15 cellular contexts compared by ENCODE assay signal in the genomic region with DNA sequence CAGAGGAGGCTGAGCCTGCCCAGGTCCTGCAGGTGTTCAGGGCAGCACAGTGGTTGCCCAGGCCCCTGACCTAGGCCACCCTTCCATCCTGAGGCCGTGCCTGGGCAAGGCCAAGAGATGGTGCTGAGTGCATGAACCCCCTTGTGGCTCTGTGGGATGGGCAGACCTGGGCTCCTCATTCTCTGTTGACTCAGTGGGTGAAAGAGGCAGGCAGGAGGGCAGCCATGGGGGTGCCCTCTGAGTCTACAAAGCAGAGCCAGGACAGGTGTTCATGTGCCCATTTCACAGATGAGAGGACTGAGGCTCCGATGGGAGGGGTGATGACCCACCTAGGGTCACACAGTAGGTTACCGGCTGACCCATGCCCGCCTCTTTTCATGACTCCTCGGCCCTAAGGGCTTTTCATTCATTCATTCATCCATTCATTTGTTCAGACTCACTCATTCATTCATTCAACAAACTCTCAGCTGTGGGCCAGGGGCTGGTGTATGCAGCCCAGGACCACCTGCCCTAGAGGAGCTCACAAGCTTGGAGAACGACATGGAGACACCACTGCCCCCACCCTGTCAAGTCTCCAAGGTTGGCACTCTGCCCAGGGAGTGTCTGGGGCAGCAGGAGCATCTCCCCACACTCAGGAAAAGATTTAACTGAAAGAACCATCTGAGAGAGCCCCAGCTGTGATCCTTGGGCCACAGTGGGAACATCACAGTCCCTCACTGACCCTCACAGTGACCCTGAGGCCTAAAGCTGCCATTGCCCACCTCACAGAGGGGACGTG. TPM values are rescaled to one million over a fixed set of nuclear protein-coding genes. Genes with fewer than 3 reads are reported as not detected.
A peak's percentile ranks its signal among the peaks of the same experiment; 100 is the strongest.
DNase-seq lines count a peak whose midpoint lies in the region; ATAC-seq, FAIRE-seq and TF ChIP-seq lines count a peak whose summit lies in the region.
"Had no signal": no experiment of that assay in that cellular context is flagged by ENCODE, and none has a peak within 500 bp of the region (broad histone marks: within the 10 kb centered on the region; RNA-seq: fewer than 3 reads in every experiment).

No MANE protein-coding gene starts in this region.

- peak; percentile 69 for FAIRE-seq in urothelium cell line (lab: Jason Lieb, UNC)
- FAIRE-seq: islet of Langerhans had no signal

- H3K79me2 ChIP-seq in OCI-LY3 (ENCODE audit: low read length): peaks cover 92% of the 10 kb centered on the region

- no peaks in the 10 kb centered on the region for H4K20me1 ChIP-seq in OCI-LY3 (ENCODE audit: insufficient read depth, low read length)

- no peak overlapping the region for H3K4me3 Mint-ChIP-seq in dendritic cell treated with granulocyte-macrophage colony-stimulating factor and Interleukin-4, amounts not matched to agents 40 ng/mL and 50 ng/mL, for 4 days
- H3K4me3 Mint-ChIP-seq: type B pancreatic cell had no signal

- no peaks in the 10 kb centered on the region for H3K9me3 ChIP-seq in OCI-LY3 (ENCODE audit: insufficient read depth, low read length)
- H3K9me3 ChIP-seq: prostate gland had no signal

- intact Hi-C loops in left ventricle myocardium superior (cut with micrococcal nuclease): no loop called here
- intact Hi-C loops in Right ventricle myocardium inferior (cut with DNase I): no loop called here
- intact Hi-C loops in dendritic cell treated with granulocyte-macrophage colony-stimulating factor and Interleukin-4, amounts not matched to agents 40 ng/mL and 50 ng/mL, for 4 days (cut with micrococcal nuclease): loop anchor here (1.0 kb wide), 1 partner anchor 19 kb away; no protein-coding TSS in a partner anchor

- peak overlapping the region; percentile 94 for H3K9ac ChIP-seq in OCI-LY3 (ENCODE audit: low read length)

- peak; percentile 16 for DNase-seq in left ventricle myocardium superior
- DNase-seq in Right ventricle myocardium inferior (ENCODE audit: missing footprints): no peak
- peak; percentile 47 for DNase-seq in urothelium cell line (ENCODE audit: low spot score)
- DNase-seq in UCSD-AML1 (lab: John Stamatoyannopoulos, UW; ENCODE audit: unreplicated experiment): no peak
- DNase-seq in EL: no peak
- DNase-seq: AML-193, glutamatergic neuron, NCI-H146, NCI-H510A treated with DMSO at 0.1 percent for 48 hours had no signal

- H3K27me3 Mint-ChIP-seq in dendritic cell treated with granulocyte-macrophage colony-stimulating factor and Interleukin-4, amounts not matched to agents 40 ng/mL and 50 ng/mL, for 4 days: peaks cover 8% of the 10 kb centered on the region

- H3K27ac Mint-ChIP-seq in dendritic cell treated with granulocyte-macrophage colony-stimulating factor and Interleukin-4, amounts not matched to agents 40 ng/mL and 50 ng/mL, for 4 days: peak overlapping the region; percentile 73
- H3K27ac Mint-ChIP-seq: type B pancreatic cell had no signal

- ATAC-seq in left ventricle myocardium superior (no peak), Right ventricle myocardium inferior (no peak), HG03108 (IDR thresholded peaks at IDR 0.05; ENCODE audit: unreplicated experiment) (no peak)

- TF ChIP-seq CTCF in OCI-LY3 (IDR thresholded peaks at IDR 0.05; ENCODE audit: low read depth, low read length): no peak

- H3K4me3 ChIP-seq in OCI-LY3 (ENCODE audit: low read length): peak overlapping the region; percentile 54
- H3K4me3 ChIP-seq: prostate gland had no signal

- H3K4me1 Mint-ChIP-seq in dendritic cell treated with granulocyte-macrophage colony-stimulating factor and Interleukin-4, amounts not matched to agents 40 ng/mL and 50 ng/mL, for 4 days (ENCODE audit: low read depth): peaks cover 77% of the 10 kb centered on the region

- peak overlapping the region; percentile 73 for H3K4me2 ChIP-seq in OCI-LY3 (ENCODE audit: low read length)

- peaks cover 3% of the 10 kb centered on the region for H3K36me3 ChIP-seq in OCI-LY3 (replicated peaks; ENCODE audit: low read depth, low read length)
- H3K36me3 ChIP-seq: prostate gland had no signal

- H3K36me3 Mint-ChIP-seq in dendritic cell treated with granulocyte-macrophage colony-stimulating factor and Interleukin-4, amounts not matched to agents 40 ng/mL and 50 ng/mL, for 4 days (ENCODE audit: low read depth): no peaks in the 10 kb centered on the region
- H3K36me3 Mint-ChIP-seq: type B pancreatic cell had no signal

- no peak overlapping the region for H2AFZ ChIP-seq in OCI-LY3 (ENCODE audit: low read depth, low read length)

- H3K9me3 Mint-ChIP-seq in dendritic cell treated with granulocyte-macrophage colony-stimulating factor and Interleukin-4, amounts not matched to agents 40 ng/mL and 50 ng/mL, for 4 days: no peaks in the 10 kb centered on the region
- H3K9me3 Mint-ChIP-seq: type B pancreatic cell had no signal

- H3K27me3 ChIP-seq in OCI-LY3 (ENCODE audit: low read depth, low read length): no peaks in the 10 kb centered on the region

- peak overlapping the region; percentile 92 for H3K27ac ChIP-seq in OCI-LY3 (ENCODE audit: low read length)
- H3K27ac ChIP-seq: prostate gland had no signal

- peaks cover 77% of the 10 kb centered on the region for H3K4me1 ChIP-seq in OCI-LY3 (ENCODE audit: low read length)

RNA-seq across cellular contexts. Expression of a gene that starts 40.5 kb away (rescaled TPM):
- 0.92 TPM for total RNA-seq in left ventricle myocardium superior
- total RNA-seq in Right ventricle myocardium inferior: not detected
- total RNA-seq: prostate gland had no signal

Comparison
In these comparisons a context has a peak if more than half of its experiments do, and no peak if none do; other contexts are left out.
1. DNase-seq: peak in left ventricle myocardium superior (single experiment) and urothelium cell line (single experiment); none in Right ventricle myocardium inferior (single experiment), UCSD-AML1 (single experiment) and EL (single experiment).